ENCODE assay signal across 24 cellular contexts in genomic region chr11:114522818-114523217, GRCh38. TPM values are rescaled to one million over a fixed set of nuclear protein-coding genes. Genes with fewer than 3 reads are reported as not detected.
"Had no signal": no experiment of that assay in that cellular context is flagged by ENCODE, and none has a peak within 500 bp of the region (broad histone marks: within the 10 kb centered on the region; RNA-seq: fewer than 3 reads in every experiment).

No MANE protein-coding gene starts in this region.

- H3K27me3 ChIP-seq: sigmoid colon, stomach had no signal

- H3K4me3 Mint-ChIP-seq: endodermal cell; immature natural killer cell; memory B cell; naive thymus-derived CD4-positive, alpha-beta T cell; nephron progenitor cell had no signal

- H3K4me3 ChIP-seq: coronary artery, left ventricle myocardium inferior, lower lobe of right lung, sigmoid colon, skin epidermis, stomach, thoracic aorta had no signal

- ATAC-seq: lower lobe of right lung; naive thymus-derived CD4-positive, alpha-beta T cell had no signal

- H3K4me1 ChIP-seq: left ventricle myocardium inferior, lower lobe of right lung, stomach had no signal

- H3K36me3 Mint-ChIP-seq: immature natural killer cell had no signal

- H3K36me3 ChIP-seq: lower lobe of right lung, sigmoid colon, stomach, thoracic aorta had no signal

- H3K4me1 Mint-ChIP-seq: endodermal cell; immature natural killer cell; memory B cell; naive thymus-derived CD4-positive, alpha-beta T cell; nephron progenitor cell had no signal

- H3K27ac Mint-ChIP-seq: endodermal cell; immature natural killer cell; memory B cell; naive thymus-derived CD4-positive, alpha-beta T cell; nephron progenitor cell had no signal

- DNase-seq: effector CD4-positive, alpha-beta T cell; endodermal cell; erythroblast; immature natural killer cell; left ventricle myocardium inferior; lower lobe of right lung; midbrain; naive thymus-derived CD4-positive, alpha-beta T cell; nephron progenitor cell; sigmoid colon; stimulated activated naive CD4-positive, alpha-beta T cell; stomach; substantia nigra; trophoblast cell had no signal

- H3K9me3 ChIP-seq: sigmoid colon had no signal

- H3K27ac ChIP-seq: coronary artery, left ventricle myocardium inferior, lower lobe of right lung, sigmoid colon, skin epidermis, stomach, thoracic aorta had no signal

RNA-seq across cellular contexts. Expression of gene NXPE1, which starts 36.9 kb away (rescaled TPM):
- total RNA-seq: cerebellum; dermis microvascular lymphatic vessel endothelial cell; endodermal cell; endothelial cell of umbilical vein; left ventricle myocardium inferior; lower lobe of right lung; naive thymus-derived CD4-positive, alpha-beta T cell; omental fat pad; pulmonary artery endothelial cell; thoracic aorta; urinary bladder had no signal
